ENCODE assay signal across 7 cellular contexts in the genomic region with DNA sequence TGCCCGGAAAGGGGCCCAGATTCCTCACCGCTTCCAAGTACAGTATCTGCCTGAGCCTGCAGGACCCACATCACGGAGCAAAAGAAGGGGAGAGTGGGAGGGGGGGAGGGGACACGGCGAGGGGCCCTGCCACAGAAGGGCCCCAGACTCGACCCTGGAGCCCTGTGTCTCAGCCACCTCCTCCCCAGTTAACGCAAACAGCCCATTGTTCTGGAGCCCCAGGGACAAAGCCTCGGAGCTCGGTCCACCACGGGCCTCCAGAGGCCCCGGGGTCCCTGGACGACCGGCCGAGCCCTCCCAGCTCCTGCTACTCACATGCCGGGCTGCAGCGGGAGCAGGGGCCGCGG. TPM values are rescaled to one million over a fixed set of nuclear protein-coding genes. Genes with fewer than 3 reads are reported as not detected.
DNase-seq lines count a peak whose midpoint lies in the region; ATAC-seq and TF ChIP-seq lines count a peak whose summit lies in the region.

No MANE protein-coding gene starts in this region.

- H3K36me3 ChIP-seq in HEK293 (ENCODE audit: control insufficient read depth in 2 of 2, insufficient read depth in 1 of 2, low read length in 2 of 2) (no peaks in the 10 kb centered on the region), WERI-Rb-1 (no peaks in the 10 kb centered on the region), spleen (no peaks in the 10 kb centered on the region)

- no peak for ATAC-seq in HG02970 (IDR thresholded peaks at IDR 0.05; ENCODE audit: low FRiP score, unreplicated experiment)
- no peak for ATAC-seq in HG03342 (IDR thresholded peaks at IDR 0.05; ENCODE audit: unreplicated experiment)

- H3K27ac Mint-ChIP-seq in immature natural killer cell = no peak overlapping the region

- peaks cover 3 to 8% (median 4%) of the 10 kb centered on the region in 3 donors for H3K27me3 Mint-ChIP-seq in immature natural killer cell (ENCODE audit: low read depth in 3 of 3)

- peak overlapping the region; percentile 46 to 76 (median 59) for H3K4me3 Mint-ChIP-seq in immature natural killer cell

- intact Hi-C loops in spleen (cut with DNase I; ENCODE audit: low total_unique reads) = no loop called here

- CTCF ChIA-PET in HEK293 (lab: Yijun Ruan, JAX) = interaction anchor here (0.5 to 1.7 kb wide), 3 partner anchors 9 to 19 kb away, joined by 3 to 9 read pairs (median 6); no protein-coding TSS in a partner anchor

- H3K4me1 Mint-ChIP-seq in immature natural killer cell = peaks cover 6 to 7% of the 10 kb centered on the region in 2 donors

- H3K4me1 ChIP-seq in HEK293 (ENCODE audit: control insufficient read depth, insufficient read depth, low read length) = no peaks in the 10 kb centered on the region; the same call in 1 of the 2 replicates
- peaks cover 10 to 37% (median 27%) of the 10 kb centered on the region in 6 donors for H3K4me1 ChIP-seq in spleen

- DNase-seq in WERI-Rb-1 = no peak
- DNase-seq in immature natural killer cell = no peak
- no peak for DNase-seq in spleen
- DNase-seq in dedifferentiated amniotic fluid mesenchymal stem cell (ENCODE audit: extremely low spot score) = no peak

- TF ChIP-seq CTCF in HEK293 (tag by site-specific recombination; IDR thresholded peaks at IDR 0.05) (no peak), WERI-Rb-1 (IDR thresholded peaks at IDR 0.05; ENCODE audit: low read depth, low read length) (no peak), spleen (IDR thresholded peaks at IDR 0.05 in 8 of 11, conservative IDR thresholded peaks at IDR 0.05 in 3 of 11) (no peak)

- H3K9me3 Mint-ChIP-seq in immature natural killer cell = no peaks in the 10 kb centered on the region

- H3K4me3 ChIP-seq in HEK293 (ENCODE audit: low read depth, low read length) (no peak overlapping the region), WERI-Rb-1 (ENCODE audit: low read depth, low read length) (peak overlapping the region; percentile 47), spleen (peak overlapping the region; percentile 31 to 75 (median 42))

- no peak for TF ChIP-seq POLR2A in spleen (IDR thresholded peaks at IDR 0.05)

- 0 to 1% (median 1%) methylated on average over 14 to 18 of the region's 18 CpGs for WGBS in spleen, 5 donors

- H3K9me3 ChIP-seq in HEK293 (ENCODE audit: control insufficient read depth, insufficient read depth, low read depth, low read length) (no peaks in the 10 kb centered on the region), WERI-Rb-1 (ENCODE audit: severe bottlenecking) (no peaks in the 10 kb centered on the region), spleen (no peaks in the 10 kb centered on the region)

- POLR2A ChIA-PET in HEK293 (lab: Yijun Ruan, JAX) = no interaction called here

- H3K36me3 Mint-ChIP-seq in immature natural killer cell = no peaks in the 10 kb centered on the region

- no peak overlapping the region; the same call in 1 of the 2 replicates for H3K27ac ChIP-seq in HEK293 (ENCODE audit: extremely low read depth, low read depth, low read length)
- H3K27ac ChIP-seq in WERI-Rb-1 = peak overlapping the region; percentile 21
- no peak overlapping the region for H3K27ac ChIP-seq in spleen

- H3K27me3 ChIP-seq in WERI-Rb-1 (ENCODE audit: insufficient read depth, low read depth, severe bottlenecking) (peaks cover 4% of the 10 kb centered on the region), spleen (replicated peaks in 1 of 7) (peaks cover 3 to 91% (median 33%) of the 10 kb centered on the region in 7 donors)

TF ChIP-seq in HEK293, 187 proteins besides CTCF, POLR2A, EP300 and RAD21:
- peak; percentile 39; the same call in 1 of the 2 replicates for TF ChIP-seq ZBTB20 (tag by site-specific recombination; IDR thresholded peaks at IDR 0.05)
- TF ChIP-seq SCRT1 (tag by site-specific recombination; IDR thresholded peaks at IDR 0.05; ENCODE audit: borderline replicate concordance) = no peak
- TF ChIP-seq ZBTB48 (tag by site-specific recombination; IDR thresholded peaks at IDR 0.05) = 0 out of 2 replicates have a peak, but pooled peaks have one; percentile 32
- peak; percentile 77 for TF ChIP-seq ZNF335 (tag by site-specific recombination; conservative IDR thresholded peaks at IDR 0.05)
- 0 out of 2 replicates have a peak, but pooled peaks have one; percentile 14 for TF ChIP-seq ZNF600 (tag by site-specific recombination; IDR thresholded peaks at IDR 0.05)
TF ChIP-seq in HEK293: peak in this region for 4.

RNA-seq across cellular contexts. Expression of a gene that starts 0.5 kb away (rescaled TPM):
- polyA plus RNA-seq in immature natural killer cell = under 1 TPM in 1 of 3 donors, not detected in 2; 0.08 TPM
- 10 to 100 TPM in 6 of 7 donors, 1 to 10 TPM in 1; 8.7 to 39.5 (median 27.1) TPM for total RNA-seq in spleen
- 10 to 100 TPM in 2 of 3 donors, 1 to 10 TPM in 1; 8.8 to 16.5 (median 10.0) TPM for polyA plus RNA-seq in spleen

RNA-seq across cellular contexts. Expression of a gene that starts 14.0 kb away (rescaled TPM):
- 10 to 100 TPM; 36.2 to 43.4 (median 40.3) TPM for polyA plus RNA-seq in immature natural killer cell
- 10 to 100 TPM; 23.7 to 45.9 (median 32.5) TPM for total RNA-seq in spleen
- polyA plus RNA-seq in spleen = 10 to 100 TPM; 19.9 to 35.7 (median 20.9) TPM

RNA-seq across cellular contexts. Expression of a gene that starts 39.1 kb away (rescaled TPM):
- polyA plus RNA-seq in immature natural killer cell (10 to 100 TPM; 19.9 to 26.8 (median 21.1) TPM), spleen (10 to 100 TPM; 20.1 to 28.3 (median 24.2) TPM)
- total RNA-seq in spleen = 10 to 100 TPM; 21.0 to 28.0 (median 26.4) TPM

RNA-seq across cellular contexts. Expression of a gene that starts 41.5 kb away (rescaled TPM):
- not detected for polyA plus RNA-seq in immature natural killer cell
- 1 to 10 TPM in 5 of 7 donors, under 1 TPM in 2; 0.63 to 4.3 (median 1.6) TPM for total RNA-seq in spleen
- under 1 TPM; 0.11 to 0.48 (median 0.21) TPM for polyA plus RNA-seq in spleen

Comparison
In these comparisons a context has a peak if more than half of its experiments do, and no peak if none do; other contexts are left out.
1. RNA of a gene that starts 0.5 kb away (polyA plus RNA-seq): 8.8 to 16.5 TPM in spleen; 0.08 TPM in immature natural killer cell; every median in the first group is over 4 times any median in the second.